Comparison of ENCODE assay signal across 27 cellular contexts in genomic region chr17:20040216-20040615, GRCh38. TPM values are rescaled to one million over a fixed set of nuclear protein-coding genes. Genes with fewer than 3 reads are reported as not detected.
DNase-seq lines count a peak whose midpoint lies in the region; ATAC-seq, FAIRE-seq and TF ChIP-seq lines count a peak whose summit lies in the region.
"Had no signal": no experiment of that assay in that cellular context is flagged by ENCODE, and none has a peak within 500 bp of the region (broad histone marks: within the 10 kb centered on the region; RNA-seq: fewer than 3 reads in every experiment).

No MANE protein-coding gene starts in this region.

- TF ChIP-seq CTCF in HepG2 (CRISPR knock-in tag; IDR thresholded peaks at IDR 0.05) = no peak
- no peak for TF ChIP-seq CTCF in right lobe of liver (IDR thresholded peaks at IDR 0.05)
- TF ChIP-seq CTCF in Loucy (conservative IDR thresholded peaks at IDR 0.05; ENCODE audit: low read length) = no peak
- no peak for TF ChIP-seq CTCF in lower lobe of right lung (IDR thresholded peaks at IDR 0.05)

- BruUV-seq in HepG2 (replicated peaks; lab: Mats Ljungman, UMichigan) = no TSS peak

- H3K4me1 Mint-ChIP-seq in central memory CD8-positive, alpha-beta T cell = peaks cover 9% of the 10 kb centered on the region

- H3K36me3 ChIP-seq in HepG2 (replicated peaks in 1 of 2; ENCODE audit: control insufficient read depth in 1 of 2, insufficient read depth in 2 of 2, low read length in 2 of 2) = no peaks in the 10 kb centered on the region
- no peaks in the 10 kb centered on the region for H3K36me3 ChIP-seq in right lobe of liver
- H3K36me3 ChIP-seq in Loucy (ENCODE audit: insufficient read depth, low read length) = no peaks in the 10 kb centered on the region
- H3K36me3 ChIP-seq in lower lobe of right lung = no peaks in the 10 kb centered on the region
- H3K36me3 ChIP-seq: BE2C, BLaER1 had no signal

- H3K4me2 ChIP-seq in HepG2 (ENCODE audit: low read depth, low read length) (no peak overlapping the region), Loucy (ENCODE audit: low read depth, low read length, poor library complexity, severe bottlenecking) (no peak overlapping the region)
- H3K4me2 ChIP-seq: BLaER1 had no signal

- TF ChIP-seq EP300 in HepG2 (IDR thresholded peaks at IDR 0.05; ENCODE audit: low read depth in 2 of 2, low read length in 2 of 2) (no peak), HepG2 (CRISPR knock-in tag; IDR thresholded peaks at IDR 0.05; ENCODE audit: borderline replicate concordance) (no peak)

- H3K9me3 Mint-ChIP-seq in central memory CD8-positive, alpha-beta T cell = no peaks in the 10 kb centered on the region
- H3K9me3 Mint-ChIP-seq: CD4-positive, alpha-beta memory T cell; CD8-positive, alpha-beta memory T cell had no signal

- no peak for FAIRE-seq in HepG2 (lab: Jason Lieb, UNC)
- FAIRE-seq: GM12878, GM12892, GM18507 had no signal

- ATAC-seq in HepG2 = no peak
- ATAC-seq in right lobe of liver = no peak
- no peak for ATAC-seq in central memory CD8-positive, alpha-beta T cell (replicated peaks; ENCODE audit: extremely low read depth, poor library complexity, severe bottlenecking)
- no peak for ATAC-seq in HG02588 (IDR thresholded peaks at IDR 0.05; ENCODE audit: unreplicated experiment)
- ATAC-seq in lower lobe of right lung = no peak
- ATAC-seq: GM12878 had no signal

- no peaks in the 10 kb centered on the region for H3K36me3 Mint-ChIP-seq in central memory CD8-positive, alpha-beta T cell (ENCODE audit: insufficient read depth)
- H3K36me3 Mint-ChIP-seq: CD14-positive monocyte; CD4-positive, alpha-beta memory T cell; CD4-positive, CD25-positive, alpha-beta regulatory T cell; CD8-positive, alpha-beta memory T cell had no signal

- H4K20me1 ChIP-seq in HepG2 (ENCODE audit: insufficient read depth, low read length) (no peaks in the 10 kb centered on the region), Loucy (ENCODE audit: insufficient read depth, low read length, poor library complexity, severe bottlenecking) (no peaks in the 10 kb centered on the region)
- H4K20me1 ChIP-seq: BLaER1 had no signal

- no peak overlapping the region for H3K4me3 Mint-ChIP-seq in central memory CD8-positive, alpha-beta T cell
- H3K4me3 Mint-ChIP-seq: CD14-positive monocyte; CD4-positive, alpha-beta memory T cell; CD4-positive, CD25-positive, alpha-beta regulatory T cell; CD8-positive, alpha-beta memory T cell had no signal

- H3K4me1 ChIP-seq in HepG2 (ENCODE audit: insufficient read depth, low read length) (no peaks in the 10 kb centered on the region), right lobe of liver (no peaks in the 10 kb centered on the region), Loucy (ENCODE audit: insufficient read depth, low read length, poor library complexity, severe bottlenecking) (peaks cover 39% of the 10 kb centered on the region), lower lobe of right lung (no peaks in the 10 kb centered on the region)
- H3K4me1 ChIP-seq: BE2C had no signal

- in situ Hi-C loops in HepG2 (cut with HindIII; ENCODE audit: extremely low pct_ligation_motif_present, low pct_unique_long_range_greater_than_20kb) = no loop called here

- TF ChIP-seq RAD21 in HepG2 (CRISPR knock-in tag; IDR thresholded peaks at IDR 0.05) = no peak

- no peaks in the 10 kb centered on the region for H3K27me3 Mint-ChIP-seq in central memory CD8-positive, alpha-beta T cell

- H3K9ac ChIP-seq in HepG2 (ENCODE audit: insufficient read depth, low read depth, low read length) (no peak overlapping the region), Loucy (ENCODE audit: low read depth, low read length, poor library complexity, severe bottlenecking) (no peak overlapping the region)
- H3K9ac ChIP-seq: BLaER1 had no signal

- peak overlapping the region; percentile 71 for H3K27ac Mint-ChIP-seq in central memory CD8-positive, alpha-beta T cell (ENCODE audit: low read depth)
- H3K27ac Mint-ChIP-seq: CD4-positive, CD25-positive, alpha-beta regulatory T cell had no signal

- H3K4me3 ChIP-seq in HepG2 (replicated peaks in 1 of 3; ENCODE audit: insufficient read depth in 1 of 3, low read depth in 2 of 3, low read length in 3 of 3) = no peak overlapping the region
- H3K4me3 ChIP-seq in right lobe of liver = no peak overlapping the region
- H3K4me3 ChIP-seq in Loucy (ENCODE audit: low read length, poor library complexity, severe bottlenecking) = no peak overlapping the region
- H3K4me3 ChIP-seq in lower lobe of right lung = no peak overlapping the region
- H3K4me3 ChIP-seq: BLaER1, GM12878 had no signal

- H3K27ac ChIP-seq in HepG2 (ENCODE audit: extremely low read length, insufficient read depth, low read length) = no peak overlapping the region
- no peak overlapping the region for H3K27ac ChIP-seq in right lobe of liver
- no peak overlapping the region for H3K27ac ChIP-seq in lower lobe of right lung
- H3K27ac ChIP-seq: 22Rv1, BLaER1 had no signal

- POLR2A ChIA-PET in HepG2 (lab: Yijun Ruan, JAX) = no interaction called here

- H3K27me3 ChIP-seq in HepG2 (ENCODE audit: control insufficient read depth in 1 of 2, insufficient read depth in 2 of 2, low read length in 2 of 2) (peaks cover 0 to 13% of the 10 kb centered on the region in 2 experiments; a peak in 2 of 5 replicates), right lobe of liver (no peaks in the 10 kb centered on the region), Loucy (ENCODE audit: insufficient read depth, low read length, poor library complexity, severe bottlenecking) (no peaks in the 10 kb centered on the region), lower lobe of right lung (ENCODE audit: low read depth) (no peaks in the 10 kb centered on the region)
- H3K27me3 ChIP-seq: BE2C, BLaER1 had no signal

- CTCF ChIA-PET in HepG2 (lab: Yijun Ruan, JAX; ENCODE audit: low intra/inter-chr PET ratio, low total read pairs) = no interaction called here

- H3K9me3 ChIP-seq in HepG2 (ENCODE audit: low read length) (no peaks in the 10 kb centered on the region), right lobe of liver (no peaks in the 10 kb centered on the region), Loucy (ENCODE audit: insufficient read depth, low read depth, low read length) (no peaks in the 10 kb centered on the region), lower lobe of right lung (no peaks in the 10 kb centered on the region)
- H3K9me3 ChIP-seq: BE2C, BLaER1 had no signal

- DNase-seq in HepG2 (ENCODE audit: low spot score) (no peak), right lobe of liver (no peak), lower lobe of right lung (no peak)
- DNase-seq in central memory CD8-positive, alpha-beta T cell (ENCODE audit: low spot score in 2 of 2) = no peak
- DNase-seq: ACHN; BE2C; C1 segment of cervical spinal cord; CD4-positive, alpha-beta memory T cell; CD4-positive, CD25-positive, alpha-beta regulatory T cell; CD8-positive, alpha-beta memory T cell; COR-L47; DMS 273 treated with DMSO at 0.1 percent for 48 hours; DMS153; DMS53; DMS79; DND-41; EL; GDM1 had no signal

- H3K9me2 ChIP-seq in Loucy (replicated peaks; ENCODE audit: low read depth, low read length) = no peaks in the 10 kb centered on the region

- intact Hi-C loops in HepG2 (cut with micrococcal nuclease; ENCODE audit: unreplicated experiment) (no loop called here), right lobe of liver (cut with DNase I) (no loop called here), lower lobe of right lung (cut with DNase I) (no loop called here)

- H2AFZ ChIP-seq in HepG2 (ENCODE audit: low read length) = no peak overlapping the region
- 0 out of 2 replicates have a peak overlapping the region, but pooled peaks have one; percentile 39 for H2AFZ ChIP-seq in Loucy (ENCODE audit: low read length)

- H3K79me2 ChIP-seq in HepG2 (ENCODE audit: insufficient read depth, low read length) (no peaks in the 10 kb centered on the region), Loucy (ENCODE audit: insufficient read depth, low read length) (no peaks in the 10 kb centered on the region)

- TF ChIP-seq POLR2A in HepG2 (IDR thresholded peaks at IDR 0.05; ENCODE audit: insufficient read depth in 1 of 2, low read depth in 2 of 2, low read length in 2 of 2) (no peak), right lobe of liver (IDR thresholded peaks at IDR 0.05) (no peak)

- H3F3A ChIP-seq in Loucy (ENCODE audit: low read depth) = peaks cover 9% of the 10 kb centered on the region; the same call in 1 of the 2 replicates

TF ChIP-seq in HepG2, 621 proteins besides CTCF, POLR2A, EP300 and RAD21 (continues in another document):
- TF ChIP-seq MAFK (conservative IDR thresholded peaks at IDR 0.05 in 1 of 2, IDR thresholded peaks at IDR 0.05 in 1 of 2; ENCODE audit: low read length in 2 of 2) (peak; percentile 37 to 47; a peak in 3 of 4 replicates), MAFF (IDR thresholded peaks at IDR 0.05; ENCODE audit: low read depth, low read length) (peak; percentile 45; the same call in 1 of the 2 replicates)

RNA-seq across cellular contexts. Expression of gene SPECC1, which starts 31.1 kb away (rescaled TPM):
- 4.2 and 6.9 TPM in 2 replicates for total RNA-seq in HepG2 (2016; rRNA removed; fragmentation: Illumina TruSeq; extraction: Trizol)
- 20.7 and 22.5 TPM in 2 replicates for total RNA-seq in HepG2 (2016; cell fraction: cytosol; rRNA removed; fragmentation: Illumina TruSeq; extraction: Trizol; ENCODE audit: low read depth)
- total RNA-seq in HepG2 (2016; cell fraction: insoluble cytoplasmic fraction; rRNA removed; fragmentation: Illumina TruSeq; extraction: Trizol) = 3.7 and 4.5 TPM in 2 replicates
- 19.0 and 22.0 TPM in 2 replicates for total RNA-seq in HepG2 (2016; cell fraction: membrane; rRNA removed; fragmentation: Illumina TruSeq; extraction: Trizol)
- total RNA-seq in HepG2 (2016; cell fraction: nucleus; rRNA removed; fragmentation: Illumina TruSeq; extraction: Trizol) = 3.8 and 4.8 TPM in 2 replicates
- polyA plus RNA-seq in HepG2 (2011; rRNA removed) = 1.6 and 2.3 TPM in 2 replicates
- polyA plus RNA-seq in HepG2 (2011; cell fraction: cytosol; rRNA removed) = 2.0 and 2.1 TPM in 2 replicates
- 1.2 and 1.7 TPM in 2 replicates for polyA plus RNA-seq in HepG2 (2011; cell fraction: nucleus; rRNA removed)
- polyA plus RNA-seq in HepG2 (2012) = 0.85 and 1.5 TPM in 2 replicates
- 1.7 and 2.4 TPM in 2 replicates for polyA plus RNA-seq in HepG2 (2016; cell fraction: cytosol; fragmentation: Illumina TruSeq; extraction: Trizol; ENCODE audit: low read depth)
- 3.3 and 4.8 TPM in 2 replicates for polyA plus RNA-seq in HepG2 (2016; cell fraction: insoluble cytoplasmic fraction; fragmentation: Illumina TruSeq; extraction: Trizol; ENCODE audit: low read depth)
- 3.4 and 3.5 TPM in 2 replicates for polyA plus RNA-seq in HepG2 (2016; cell fraction: membrane; fragmentation: Illumina TruSeq; extraction: Trizol; ENCODE audit: low read depth)
- polyA plus RNA-seq in HepG2 (2016; cell fraction: nucleus; fragmentation: Illumina TruSeq; extraction: Trizol; ENCODE audit: insufficient read depth, low read depth) = 2.3 and 3.1 TPM in 2 replicates
- 3.0 and 67.6 TPM in 2 replicates for polyA minus RNA-seq in HepG2 (2011; rRNA and poly(A)+ RNA removed; ENCODE audit: low replicate concordance)
- 4.3 and 5.3 TPM in 2 replicates for polyA minus RNA-seq in HepG2 (2011; cell fraction: cytosol; rRNA and poly(A)+ RNA removed)
- polyA minus RNA-seq in HepG2 (2011; cell fraction: nucleus; rRNA and poly(A)+ RNA removed) = 3.3 and 5.2 TPM in 2 replicates
- total RNA-seq in right lobe of liver = 1 to 10 TPM in 5 of 6 experiments, under 1 TPM in 1; 0.81 to 5.0 (median 2.8) TPM
- total RNA-seq in lower lobe of right lung = 26.9 TPM
- total RNA-seq: G401 had no signal
